ENCODE assay signal across 8 cellular contexts in genomic region chr1:151540982-151541377, GRCh38. TPM values are rescaled to one million over a fixed set of nuclear protein-coding genes. Genes with fewer than 3 reads are reported as not detected.
DNase-seq lines count a peak whose midpoint lies in the region; ATAC-seq and TF ChIP-seq lines count a peak whose summit lies in the region.

No MANE protein-coding gene starts in this region.

- ATAC-seq in right lobe of liver (no peak), GM18511 (IDR thresholded peaks at IDR 0.05; ENCODE audit: unreplicated experiment) (no peak), HG02938 (IDR thresholded peaks at IDR 0.05; ENCODE audit: unreplicated experiment) (no peak)

- H3K4me3 ChIP-seq in mammary epithelial cell (replicated peaks in 1 of 3; ENCODE audit: insufficient read depth in 1 of 3, low read depth in 2 of 3, low read length in 3 of 3) (peak overlapping the region; percentile 72 to 76 (median 76)), right lobe of liver (peak overlapping the region; percentile 62 to 75 (median 69)), transverse colon (peak overlapping the region; percentile 43 to 76 (median 66))

- H3K4me1 ChIP-seq in mammary epithelial cell (ENCODE audit: insufficient read depth, low read length) (peaks cover 40% of the 10 kb centered on the region), right lobe of liver (peaks cover 0 to 19% (median 8%) of the 10 kb centered on the region in 4 donors), transverse colon (peaks cover 12 to 43% (median 28%) of the 10 kb centered on the region in 4 donors)

- H3K9me3 ChIP-seq in mammary epithelial cell (replicated peaks; ENCODE audit: insufficient read depth, low read length), result no peaks in the 10 kb centered on the region
- H3K9me3 ChIP-seq in right lobe of liver, result no peaks in the 10 kb centered on the region
- no peaks in the 10 kb centered on the region for H3K9me3 ChIP-seq in transverse colon

- peak overlapping the region; percentile 82 for H2AFZ ChIP-seq in mammary epithelial cell (ENCODE audit: low read depth, low read length)

- WGBS in mammary epithelial cell (ENCODE audit: low coverage, missing lambda C conversion rate), result 5% methylated on average over 10 of the region's 13 CpGs
- 21% methylated on average over 13 of the region's 13 CpGs for whole genome bisulfite sequencing in right lobe of liver (ENCODE audit: insufficient coverage, low coverage, low lambda C conversion rate, missing lambda C conversion rate)
- 14 to 20% methylated on average over 2 to 13 of the region's 13 CpGs for WGBS in transverse colon (ENCODE audit: low coverage in 1 of 2), 2 donors

- dilution Hi-C loops in mammary epithelial cell (cut with HindIII; ENCODE audit: low sequenced_read_pairs), result no loop called here

- peak overlapping the region; percentile 76 for H3K4me2 ChIP-seq in mammary epithelial cell (ENCODE audit: insufficient read depth, low read depth, low read length)

- H3K27me3 ChIP-seq in mammary epithelial cell (ENCODE audit: insufficient read depth, low read length) (no peaks in the 10 kb centered on the region), right lobe of liver (no peaks in the 10 kb centered on the region), transverse colon (no peaks in the 10 kb centered on the region)

- TF ChIP-seq POLR2A in right lobe of liver (IDR thresholded peaks at IDR 0.05) (no peak), transverse colon (IDR thresholded peaks at IDR 0.05) (no peak)

- no TSS peak for BruUV-seq in mammary epithelial cell (replicated peaks; lab: Mats Ljungman, UMichigan)

- H3K27ac ChIP-seq in mammary epithelial cell (ENCODE audit: insufficient read depth, low read depth, low read length) (peak overlapping the region; percentile 66), right lobe of liver (peak overlapping the region; percentile 63 to 77 (median 70)), transverse colon (peak overlapping the region; percentile 87 to 95 (median 90))

- intact Hi-C loops in mammary epithelial cell (cut with micrococcal nuclease) (no loop called here), right lobe of liver (cut with DNase I) (loop anchor here in 1 of 2 donors (10.0 kb wide), 1 partner anchor 54 kb away; no protein-coding TSS in a partner anchor), transverse colon (cut with DNase I; ENCODE audit: low total_unique reads) (loop anchor here (10.0 kb wide), 1 partner anchor 96 kb away; no protein-coding TSS in a partner anchor)

- in situ Hi-C loops in mammary epithelial cell (cut with MboI; ENCODE audit: low sequenced_read_pairs in 2 of 2) (loop anchor here in 1 of 2 donors (25.0 kb wide), 1 partner anchor 296 kb away; the partner anchor contains the start of genes C2CD4D and RORC), transverse colon (cut with MboI; ENCODE audit: low pct_ligation_motif_present in 1 of 4, low pct_unique_long_range_greater_than_20kb in 1 of 4, low sequenced_read_pairs in 3 of 4) (no loop called here)

- no peak for TF ChIP-seq CTCF in mammary epithelial cell (conservative IDR thresholded peaks at IDR 0.05 in 1 of 2, IDR thresholded peaks at IDR 0.05 in 1 of 2; ENCODE audit: extremely low read depth in 1 of 2, insufficient read depth in 1 of 2, low read depth in 1 of 2, low read length in 2 of 2)
- TF ChIP-seq CTCF in right lobe of liver (IDR thresholded peaks at IDR 0.05), result no peak
- TF ChIP-seq CTCF in transverse colon (IDR thresholded peaks at IDR 0.05), result peak in 2 of 5 experiments; percentile 35 to 36

- H3K36me3 ChIP-seq in mammary epithelial cell (ENCODE audit: insufficient read depth, low read length) (no peaks in the 10 kb centered on the region), right lobe of liver (peaks cover 0 to 14% (median 3%) of the 10 kb centered on the region in 4 donors), transverse colon (peaks cover 0 to 4% (median 0%) of the 10 kb centered on the region in 4 donors)

- no peak for TF ChIP-seq EP300 in transverse colon (IDR thresholded peaks at IDR 0.05; ENCODE audit: low read depth)

- peaks cover 2% of the 10 kb centered on the region for H4K20me1 ChIP-seq in mammary epithelial cell (ENCODE audit: insufficient read depth, low read length)

- peaks cover 36% of the 10 kb centered on the region for H3K79me2 ChIP-seq in mammary epithelial cell (ENCODE audit: insufficient read depth, low read length)

- DNase-seq in D341Med (ENCODE audit: low spot score) (peak; percentile 64), M059J (ENCODE audit: low read depth) (peak; percentile 53), mammary epithelial cell (peak; percentile 18), right lobe of liver (no peak), transverse colon (peak; percentile 48), GM19238 (ENCODE audit: insufficient read length, low spot score) (no peak)

- CTCF ChIA-PET in mammary epithelial cell (lab: Charles Lee; ENCODE audit: low non-redundant PET), result no interaction called here

- peak overlapping the region; percentile 90 for H3K9ac ChIP-seq in mammary epithelial cell (ENCODE audit: insufficient read depth, low read length)

RNA-seq across cellular contexts. Expression of gene TUFT1, which starts 0.9 kb away (rescaled TPM):
- total RNA-seq in M059J (2014; rRNA removed; shearing (Covaris generic)), result 13.2 and 21.1 TPM in 2 replicates
- total RNA-seq in mammary epithelial cell (10 to 100 TPM; 43.3 to 59.0 TPM), right lobe of liver (1 to 10 TPM; 1.6 to 8.0 (median 3.1) TPM), transverse colon (10 to 100 TPM; 22.8 to 65.5 (median 30.8) TPM)
- polyA plus RNA-seq in mammary epithelial cell, result 7.0 TPM
- polyA minus RNA-seq in mammary epithelial cell, result 14.2 TPM

RNA-seq across cellular contexts. Expression of gene CGN, which starts 29.8 kb away (rescaled TPM):
- total RNA-seq in M059J (2014; rRNA removed; shearing (Covaris generic)), result 0.52 and 1.5 TPM in 2 replicates
- total RNA-seq in mammary epithelial cell, result 1 to 10 TPM; 2.0 to 3.7 TPM
- 1.1 TPM for polyA plus RNA-seq in mammary epithelial cell
- polyA minus RNA-seq in mammary epithelial cell, result not detected
- total RNA-seq in right lobe of liver, result 10 to 100 TPM; 15.9 to 65.4 (median 38.6) TPM
- total RNA-seq in transverse colon, result 100 to 1,000 TPM; 123 to 351 (median 172) TPM

Comparison
In these comparisons a context has a peak if more than half of its experiments do, and no peak if none do; other contexts are left out.
1. DNase-seq: peak in D341Med (single experiment), M059J (single experiment), mammary epithelial cell (single experiment) and transverse colon (single experiment); none in right lobe of liver (0 of 3) and GM19238 (single experiment).
2. Peak in every context shown above with its lines, with median percentiles within 50 percentile points of each other: H3K27ac ChIP-seq and H3K4me3 ChIP-seq.